8 cellular contexts compared by ENCODE assay signal in the genomic region with DNA sequence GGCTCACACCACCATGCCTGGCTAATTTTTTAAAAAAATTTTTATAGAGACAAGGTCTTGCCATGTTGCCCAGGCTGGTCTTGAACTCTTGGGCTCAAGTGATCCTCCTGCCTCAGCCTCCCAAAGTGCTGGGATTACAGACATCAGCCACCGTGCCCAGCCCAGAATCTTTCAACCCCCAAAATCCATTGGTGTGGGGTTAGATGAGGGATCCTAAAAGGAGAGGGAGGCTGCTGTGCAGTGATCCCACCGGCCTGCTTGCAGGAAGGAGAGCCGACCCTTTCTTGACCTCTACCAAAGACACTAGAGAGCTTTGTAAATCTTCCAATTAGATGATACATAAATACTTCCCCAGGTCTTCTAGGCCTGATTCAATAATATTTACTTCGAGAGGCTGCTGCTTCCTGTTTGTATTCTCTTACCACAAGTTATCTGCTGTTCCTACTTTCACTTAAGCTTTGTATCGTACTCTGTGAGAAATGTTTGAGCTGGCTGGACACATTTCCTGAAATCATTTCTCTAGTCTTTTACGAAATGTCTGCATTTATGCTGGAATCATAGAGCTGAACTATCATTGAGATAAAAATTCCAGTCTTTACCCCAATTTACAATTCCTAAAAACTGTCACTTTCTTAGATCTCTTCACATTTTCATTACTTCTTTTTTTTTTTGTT. TPM values are rescaled to one million over a fixed set of nuclear protein-coding genes. Genes with fewer than 3 reads are reported as not detected.
A peak's percentile ranks its signal among the peaks of the same experiment; 100 is the strongest.
DNase-seq lines count a peak whose midpoint lies in the region; ATAC-seq, FAIRE-seq and TF ChIP-seq lines count a peak whose summit lies in the region.

No MANE protein-coding gene starts in this region.

- H3K9me3 ChIP-seq in small intestine (ENCODE audit: control insufficient read depth, low read depth), result no peaks in the 10 kb centered on the region

- no peaks in the 10 kb centered on the region for H3K27me3 ChIP-seq in small intestine (ENCODE audit: control insufficient read depth in 2 of 2, insufficient read depth in 2 of 2, low read length in 2 of 2)

- H3K36me3 ChIP-seq in small intestine (ENCODE audit: control insufficient read depth in 2 of 2, insufficient read depth in 2 of 2, low read length in 2 of 2), result no peaks in the 10 kb centered on the region

- 33 to 75% (median 52%) methylated on average over 6 of the region's 6 CpGs for WGBS in small intestine, 3 donors

- TF ChIP-seq CTCF in GM20000 (IDR thresholded peaks at IDR 0.05; ENCODE audit: extremely low read depth, missing control alignments), result no peak
- no peak for TF ChIP-seq CTCF in fibroblast of pulmonary artery (IDR thresholded peaks at IDR 0.05; ENCODE audit: low read length, missing control alignments)

- in situ Hi-C loops in SK-MEL-5 (cut with HindIII; ENCODE audit: low pct_unique_long_range_greater_than_20kb, low sequenced_read_pairs), result no loop called here

- DNase-seq in GM20000 (ENCODE audit: low spot score), result peak; percentile 72
- peak; percentile 28 for DNase-seq in SK-MEL-5 (ENCODE audit: low read depth, low spot score)
- peak; percentile 84 for DNase-seq in fibroblast of pulmonary artery (ENCODE audit: low read depth)
- DNase-seq in small intestine, result peak; percentile 36
- DNase-seq in NCI-H774 (lab: John Stamatoyannopoulos, UW), result no peak
- no peak for DNase-seq in dedifferentiated amniotic fluid mesenchymal stem cell (ENCODE audit: extremely low spot score)
- DNase-seq in NCI-H2171 treated with DMSO at 0.1 percent for 48 hours (lab: John Stamatoyannopoulos, UW), result no peak

- no peak for FAIRE-seq in small intestine (lab: Jason Lieb, UNC)

- H3K4me1 ChIP-seq in small intestine (ENCODE audit: control insufficient read depth in 2 of 2, insufficient read depth in 1 of 2, low read depth in 1 of 2, low read length in 1 of 2), result no peaks in the 10 kb centered on the region

- H3K4me3 ChIP-seq in fibroblast of pulmonary artery (replicated peaks; ENCODE audit: low read depth, low read length) (no peak overlapping the region), small intestine (ENCODE audit: low read depth in 1 of 2, low read length in 2 of 2) (no peak overlapping the region)

- peak overlapping the region; percentile 50 to 88 for H3K27ac ChIP-seq in small intestine (ENCODE audit: low read depth in 1 of 2, low read length in 1 of 2)

- ATAC-seq in HG03039 (IDR thresholded peaks at IDR 0.05; ENCODE audit: unreplicated experiment), result no peak

RNA-seq across cellular contexts. Expression of a gene that starts 49.3 kb away (rescaled TPM):
- total RNA-seq in SK-MEL-5 (2014; rRNA removed; shearing (Covaris generic)), result 143 and 149 TPM in 2 replicates
- polyA plus RNA-seq in SK-MEL-5 (2015; cell fraction: cytosol; rRNA removed), result 363 and 401 TPM in 2 replicates
- polyA plus RNA-seq in SK-MEL-5 (2015; cell fraction: nucleus; rRNA removed), result 208 and 244 TPM in 2 replicates
- 10 to 100 TPM; 13.6 to 69.5 (median 15.7) TPM for polyA plus RNA-seq in small intestine

RNA-seq across cellular contexts. Expression of a gene that starts 51.2 kb away (rescaled TPM):
- 159 and 182 TPM in 2 replicates for total RNA-seq in SK-MEL-5 (2014; rRNA removed; shearing (Covaris generic))
- polyA plus RNA-seq in SK-MEL-5 (2015; cell fraction: cytosol; rRNA removed), result 164 and 200 TPM in 2 replicates
- polyA plus RNA-seq in SK-MEL-5 (2015; cell fraction: nucleus; rRNA removed), result 225 and 236 TPM in 2 replicates
- polyA plus RNA-seq in small intestine, result 100 to 1,000 TPM; 134 to 166 (median 153) TPM

Comparison
In these comparisons a context has a peak if more than half of its experiments do, and no peak if none do; other contexts are left out.
1. DNase-seq: peak in GM20000 (single experiment), SK-MEL-5 (single experiment), fibroblast of pulmonary artery (single experiment) and small intestine (single experiment); none in NCI-H774 (single experiment), dedifferentiated amniotic fluid mesenchymal stem cell (single experiment) and NCI-H2171 treated with DMSO at 0.1 percent for 48 hours (single experiment).